ENCODE assay signal across 1 cellular context in genomic region chr2:27370026-27370815, GRCh38.
A peak's percentile ranks its signal among the peaks of the same experiment; 100 is the strongest.
TF ChIP-seq lines count a peak whose summit lies in the region.

Gene EIF2B4 (minus strand): TSS chr2:27370338. CDS start chr2:27370314, 24 bp downstream.
Gene SNX17 (plus strand): TSS chr2:27370616. CDS start chr2:27370744, 128 bp downstream.

TF ChIP-seq in WTC11, 78 proteins besides CTCF, POLR2A, EP300 and RAD21 (continued from another document and continues in another):
- no peak for TF ChIP-seq ZNF512 (CRISPR knock-in tag; IDR thresholded peaks at IDR 0.05; ENCODE audit: borderline replicate concordance)
- TF ChIP-seq FOXP1 (CRISPR knock-in tag; IDR thresholded peaks at IDR 0.05; ENCODE audit: borderline replicate concordance): peak; percentile 93; the same call in 1 of the 2 replicates
- TF ChIP-seq IRF1 (CRISPR knock-in tag; IDR thresholded peaks at IDR 0.05): 0 out of 2 replicates have a peak, but pooled peaks have one; percentile 31
- no peak for TF ChIP-seq NR3C1 (CRISPR knock-in tag; conservative IDR thresholded peaks at IDR 0.05; ENCODE audit: low read depth)
- TF ChIP-seq, protein P1, sequence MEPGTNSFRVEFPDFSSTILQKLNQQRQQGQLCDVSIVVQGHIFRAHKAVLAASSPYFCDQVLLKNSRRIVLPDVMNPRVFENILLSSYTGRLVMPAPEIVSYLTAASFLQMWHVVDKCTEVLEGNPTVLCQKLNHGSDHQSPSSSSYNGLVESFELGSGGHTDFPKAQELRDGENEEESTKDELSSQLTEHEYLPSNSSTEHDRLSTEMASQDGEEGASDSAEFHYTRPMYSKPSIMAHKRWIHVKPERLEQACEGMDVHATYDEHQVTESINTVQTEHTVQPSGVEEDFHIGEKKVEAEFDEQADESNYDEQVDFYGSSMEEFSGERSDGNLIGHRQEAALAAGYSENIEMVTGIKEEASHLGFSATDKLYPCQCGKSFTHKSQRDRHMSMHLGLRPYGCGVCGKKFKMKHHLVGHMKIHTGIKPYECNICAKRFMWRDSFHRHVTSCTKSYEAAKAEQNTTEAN (CRISPR knock-in tag; IDR thresholded peaks at IDR 0.05): peak; percentile 37; the same call in 1 of the 2 replicates
- TF ChIP-seq, protein P2, sequence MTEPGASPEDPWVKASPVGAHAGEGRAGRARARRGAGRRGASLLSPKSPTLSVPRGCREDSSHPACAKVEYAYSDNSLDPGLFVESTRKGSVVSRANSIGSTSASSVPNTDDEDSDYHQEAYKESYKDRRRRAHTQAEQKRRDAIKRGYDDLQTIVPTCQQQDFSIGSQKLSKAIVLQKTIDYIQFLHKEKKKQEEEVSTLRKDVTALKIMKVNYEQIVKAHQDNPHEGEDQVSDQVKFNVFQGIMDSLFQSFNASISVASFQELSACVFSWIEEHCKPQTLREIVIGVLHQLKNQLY (CRISPR knock-in tag; IDR thresholded peaks at IDR 0.05): peak; percentile 49; the same call in 1 of the 2 replicates
- TF ChIP-seq, protein P3, sequence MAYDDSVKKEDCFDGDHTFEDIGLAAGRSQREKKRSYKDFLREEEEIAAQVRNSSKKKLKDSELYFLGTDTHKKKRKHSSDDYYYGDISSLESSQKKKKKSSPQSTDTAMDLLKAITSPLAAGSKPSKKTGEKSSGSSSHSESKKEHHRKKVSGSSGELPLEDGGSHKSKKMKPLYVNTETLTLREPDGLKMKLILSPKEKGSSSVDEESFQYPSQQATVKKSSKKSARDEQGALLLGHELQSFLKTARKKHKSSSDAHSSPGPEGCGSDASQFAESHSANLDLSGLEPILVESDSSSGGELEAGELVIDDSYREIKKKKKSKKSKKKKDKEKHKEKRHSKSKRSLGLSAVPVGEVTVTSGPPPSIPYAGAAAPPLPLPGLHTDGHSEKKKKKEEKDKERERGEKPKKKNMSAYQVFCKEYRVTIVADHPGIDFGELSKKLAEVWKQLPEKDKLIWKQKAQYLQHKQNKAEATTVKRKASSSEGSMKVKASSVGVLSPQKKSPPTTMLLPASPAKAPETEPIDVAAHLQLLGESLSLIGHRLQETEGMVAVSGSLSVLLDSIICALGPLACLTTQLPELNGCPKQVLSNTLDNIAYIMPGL (CRISPR knock-in tag; IDR thresholded peaks at IDR 0.05): peak; percentile 97
- no peak for TF ChIP-seq NR2C2 (CRISPR knock-in tag; IDR thresholded peaks at IDR 0.05)
- TF ChIP-seq ATF2 (CRISPR knock-in tag; IDR thresholded peaks at IDR 0.05; ENCODE audit: borderline replicate concordance, low read depth): no peak
- TF ChIP-seq, protein P4, sequence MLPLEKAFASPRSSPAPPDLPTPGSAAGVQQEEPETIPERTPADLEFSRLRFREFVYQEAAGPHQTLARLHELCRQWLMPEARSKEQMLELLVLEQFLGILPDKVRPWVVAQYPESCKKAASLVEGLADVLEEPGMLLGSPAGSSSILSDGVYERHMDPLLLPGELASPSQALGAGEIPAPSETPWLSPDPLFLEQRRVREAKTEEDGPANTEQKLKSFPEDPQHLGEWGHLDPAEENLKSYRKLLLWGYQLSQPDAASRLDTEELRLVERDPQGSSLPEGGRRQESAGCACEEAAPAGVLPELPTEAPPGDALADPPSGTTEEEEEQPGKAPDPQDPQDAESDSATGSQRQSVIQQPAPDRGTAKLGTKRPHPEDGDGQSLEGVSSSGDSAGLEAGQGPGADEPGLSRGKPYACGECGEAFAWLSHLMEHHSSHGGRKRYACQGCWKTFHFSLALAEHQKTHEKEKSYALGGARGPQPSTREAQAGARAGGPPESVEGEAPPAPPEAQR (CRISPR knock-in tag; IDR thresholded peaks at IDR 0.05): no peak
- TF ChIP-seq ESRRA (CRISPR knock-in tag; IDR thresholded peaks at IDR 0.05; ENCODE audit: borderline replicate concordance): peak; percentile 79; the same call in 1 of the 2 replicates
- TF ChIP-seq FOXK1 (CRISPR knock-in tag; IDR thresholded peaks at IDR 0.05): peak; percentile 91
- no peak for TF ChIP-seq MXD4 (CRISPR knock-in tag; IDR thresholded peaks at IDR 0.05; ENCODE audit: borderline replicate concordance)
- peak; percentile 41; the same call in 1 of the 2 replicates for TF ChIP-seq ZNF317 (CRISPR knock-in tag; IDR thresholded peaks at IDR 0.05; ENCODE audit: borderline replicate concordance, low read depth)
- no peak for TF ChIP-seq IRF2 (CRISPR knock-in tag; IDR thresholded peaks at IDR 0.05; ENCODE audit: borderline replicate concordance, low read depth)
- peak; percentile 30 for TF ChIP-seq USF1 (CRISPR knock-in tag; IDR thresholded peaks at IDR 0.05)
- peak; percentile 81 for TF ChIP-seq ETV6 (CRISPR knock-in tag; IDR thresholded peaks at IDR 0.05)
- no peak for TF ChIP-seq ELF4 (CRISPR knock-in tag; IDR thresholded peaks at IDR 0.05; ENCODE audit: low read depth)
- TF ChIP-seq CBFB (CRISPR knock-in tag; IDR thresholded peaks at IDR 0.05; ENCODE audit: low read depth): no peak
- TF ChIP-seq, protein P5, sequence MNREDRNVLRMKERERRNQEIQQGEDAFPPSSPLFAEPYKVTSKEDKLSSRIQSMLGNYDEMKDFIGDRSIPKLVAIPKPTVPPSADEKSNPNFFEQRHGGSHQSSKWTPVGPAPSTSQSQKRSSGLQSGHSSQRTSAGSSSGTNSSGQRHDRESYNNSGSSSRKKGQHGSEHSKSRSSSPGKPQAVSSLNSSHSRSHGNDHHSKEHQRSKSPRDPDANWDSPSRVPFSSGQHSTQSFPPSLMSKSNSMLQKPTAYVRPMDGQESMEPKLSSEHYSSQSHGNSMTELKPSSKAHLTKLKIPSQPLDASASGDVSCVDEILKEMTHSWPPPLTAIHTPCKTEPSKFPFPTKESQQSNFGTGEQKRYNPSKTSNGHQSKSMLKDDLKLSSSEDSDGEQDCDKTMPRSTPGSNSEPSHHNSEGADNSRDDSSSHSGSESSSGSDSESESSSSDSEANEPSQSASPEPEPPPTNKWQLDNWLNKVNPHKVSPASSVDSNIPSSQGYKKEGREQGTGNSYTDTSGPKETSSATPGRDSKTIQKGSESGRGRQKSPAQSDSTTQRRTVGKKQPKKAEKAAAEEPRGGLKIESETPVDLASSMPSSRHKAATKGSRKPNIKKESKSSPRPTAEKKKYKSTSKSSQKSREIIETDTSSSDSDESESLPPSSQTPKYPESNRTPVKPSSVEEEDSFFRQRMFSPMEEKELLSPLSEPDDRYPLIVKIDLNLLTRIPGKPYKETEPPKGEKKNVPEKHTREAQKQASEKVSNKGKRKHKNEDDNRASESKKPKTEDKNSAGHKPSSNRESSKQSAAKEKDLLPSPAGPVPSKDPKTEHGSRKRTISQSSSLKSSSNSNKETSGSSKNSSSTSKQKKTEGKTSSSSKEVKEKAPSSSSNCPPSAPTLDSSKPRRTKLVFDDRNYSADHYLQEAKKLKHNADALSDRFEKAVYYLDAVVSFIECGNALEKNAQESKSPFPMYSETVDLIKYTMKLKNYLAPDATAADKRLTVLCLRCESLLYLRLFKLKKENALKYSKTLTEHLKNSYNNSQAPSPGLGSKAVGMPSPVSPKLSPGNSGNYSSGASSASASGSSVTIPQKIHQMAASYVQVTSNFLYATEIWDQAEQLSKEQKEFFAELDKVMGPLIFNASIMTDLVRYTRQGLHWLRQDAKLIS (CRISPR knock-in tag; IDR thresholded peaks at IDR 0.05; ENCODE audit: borderline replicate concordance): no peak
- no peak; the same call in 1 of the 2 replicates for TF ChIP-seq KAT7 (CRISPR knock-in tag; IDR thresholded peaks at IDR 0.05; ENCODE audit: borderline replicate concordance)
- TF ChIP-seq MYBL2 (CRISPR knock-in tag; IDR thresholded peaks at IDR 0.05): peak; percentile 70
- TF ChIP-seq ZNF219 (CRISPR knock-in tag; IDR thresholded peaks at IDR 0.05; ENCODE audit: borderline replicate concordance): no peak
- TF ChIP-seq ZNF416 (CRISPR knock-in tag; IDR thresholded peaks at IDR 0.05): no peak
- peak; percentile 88; the same call in 1 of the 2 replicates for TF ChIP-seq TEAD1 (CRISPR knock-in tag; IDR thresholded peaks at IDR 0.05)
- peak; percentile 36; the same call in 1 of the 2 replicates for TF ChIP-seq ZNF121 (CRISPR knock-in tag; IDR thresholded peaks at IDR 0.05)
- no peak for TF ChIP-seq TEAD4 (CRISPR knock-in tag; IDR thresholded peaks at IDR 0.05)
- TF ChIP-seq E2F5 (CRISPR knock-in tag; IDR thresholded peaks at IDR 0.05): peak; percentile 46; the same call in 1 of the 2 replicates
- TF ChIP-seq OVOL2 (CRISPR knock-in tag; IDR thresholded peaks at IDR 0.05; ENCODE audit: borderline replicate concordance): no peak
- TF ChIP-seq NFATC4 (CRISPR knock-in tag; IDR thresholded peaks at IDR 0.05): no peak
- TF ChIP-seq, protein P6, sequence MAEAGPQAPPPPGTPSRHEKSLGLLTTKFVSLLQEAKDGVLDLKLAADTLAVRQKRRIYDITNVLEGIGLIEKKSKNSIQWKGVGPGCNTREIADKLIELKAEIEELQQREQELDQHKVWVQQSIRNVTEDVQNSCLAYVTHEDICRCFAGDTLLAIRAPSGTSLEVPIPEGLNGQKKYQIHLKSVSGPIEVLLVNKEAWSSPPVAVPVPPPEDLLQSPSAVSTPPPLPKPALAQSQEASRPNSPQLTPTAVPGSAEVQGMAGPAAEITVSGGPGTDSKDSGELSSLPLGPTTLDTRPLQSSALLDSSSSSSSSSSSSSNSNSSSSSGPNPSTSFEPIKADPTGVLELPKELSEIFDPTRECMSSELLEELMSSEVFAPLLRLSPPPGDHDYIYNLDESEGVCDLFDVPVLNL (CRISPR knock-in tag; IDR thresholded peaks at IDR 0.05; ENCODE audit: borderline replicate concordance, low read depth): peak; percentile 57; the same call in 1 of the 2 replicates
- peak; percentile 83; the same call in 1 of the 2 replicates for TF ChIP-seq CREM (CRISPR knock-in tag; IDR thresholded peaks at IDR 0.05)
- TF ChIP-seq ZNF396 (CRISPR knock-in tag; IDR thresholded peaks at IDR 0.05; ENCODE audit: borderline replicate concordance): no peak
- no peak for TF ChIP-seq GTF2I (CRISPR knock-in tag; conservative IDR thresholded peaks at IDR 0.05)
- TF ChIP-seq ZNF281 (CRISPR knock-in tag; IDR thresholded peaks at IDR 0.05): no peak; the same call in 1 of the 2 replicates
